22 cellular contexts compared by ENCODE assay signal in the genomic region with DNA sequence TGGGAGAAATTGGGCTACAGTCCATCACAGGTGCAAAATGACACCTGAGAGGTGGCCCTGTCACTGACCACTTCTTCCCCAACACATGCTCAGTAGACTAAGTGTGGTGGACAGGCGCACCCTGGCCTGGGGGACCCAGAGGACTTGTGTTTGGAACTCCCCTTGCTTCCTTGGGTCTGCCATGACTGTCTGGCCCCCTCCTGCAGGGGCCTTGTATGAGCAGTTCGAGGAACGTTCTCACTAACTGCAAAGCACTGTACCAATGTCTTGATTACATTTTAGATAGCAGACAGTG. TPM values are rescaled to one million over a fixed set of nuclear protein-coding genes. Genes with fewer than 3 reads are reported as not detected.
DNase-seq lines count a peak whose midpoint lies in the region; ATAC-seq, FAIRE-seq and TF ChIP-seq lines count a peak whose summit lies in the region.
"Had no signal": no experiment of that assay in that cellular context is flagged by ENCODE, and none has a peak within 500 bp of the region (broad histone marks: within the 10 kb centered on the region; RNA-seq: fewer than 3 reads in every experiment).

No MANE protein-coding gene starts in this region.

- H2BK5ac ChIP-seq in neuronal stem cell (ENCODE audit: low read length) = no peak overlapping the region

- no peaks in the 10 kb centered on the region for H3K4me1 ChIP-seq in astrocyte (ENCODE audit: insufficient read depth, low read length)
- H3K4me1 ChIP-seq in neuronal stem cell (ENCODE audit: control insufficient read depth in 2 of 2, insufficient read depth in 1 of 2, low read depth in 1 of 2, low read length in 2 of 2) = no peaks in the 10 kb centered on the region
- H3K4me1 ChIP-seq in prostate gland (replicated peaks) = no peaks in the 10 kb centered on the region

- no peak overlapping the region for H3K4ac ChIP-seq in neuronal stem cell (ENCODE audit: low read length)

- no peak overlapping the region for H3K23ac ChIP-seq in neuronal stem cell (ENCODE audit: low read depth, low read length, poor library complexity)

- H2BK12ac ChIP-seq in neuronal stem cell (ENCODE audit: low read length) = no peak overlapping the region

- peaks cover 3% of the 10 kb centered on the region for H3K9me3 Mint-ChIP-seq in astrocyte (ENCODE audit: unreplicated experiment)
- H3K9me3 Mint-ChIP-seq in natural killer cell treated with Interleukin-12 subunit alpha and Interleukin-12 subunit beta and Interleukin-15 and Interleukin-18, amount 100 ng/mL, for 72 hours = no peaks in the 10 kb centered on the region
- H3K9me3 Mint-ChIP-seq: CD4-positive, alpha-beta memory T cell; H9 had no signal

- FAIRE-seq in astrocyte (lab: Jason Lieb, UNC) = no peak
- FAIRE-seq: GM12892 had no signal

- H3K4me3 ChIP-seq in astrocyte (ENCODE audit: insufficient read depth, low read depth, low read length) = no peak overlapping the region
- H3K4me3 ChIP-seq in neuronal stem cell (ENCODE audit: low read length in 2 of 2) = no peak overlapping the region
- no peak overlapping the region for H3K4me3 ChIP-seq in prostate gland
- H3K4me3 ChIP-seq: GM23338 had no signal

- H3K27ac Mint-ChIP-seq in astrocyte (ENCODE audit: unreplicated experiment) = peak overlapping the region; percentile 91
- no peak overlapping the region for H3K27ac Mint-ChIP-seq in natural killer cell treated with Interleukin-12 subunit alpha and Interleukin-12 subunit beta and Interleukin-15 and Interleukin-18, amount 100 ng/mL, for 72 hours
- H3K27ac Mint-ChIP-seq: CD4-positive, alpha-beta memory T cell; GM23338; H9 had no signal

- H3K36me3 ChIP-seq in astrocyte (ENCODE audit: insufficient read depth, low read length) = no peaks in the 10 kb centered on the region
- H3K36me3 ChIP-seq in neuronal stem cell (replicated peaks in 1 of 2; ENCODE audit: control insufficient read depth in 2 of 2, insufficient read depth in 2 of 2, low read length in 2 of 2) = no peaks in the 10 kb centered on the region
- H3K36me3 ChIP-seq in prostate gland = no peaks in the 10 kb centered on the region

- ATAC-seq in natural killer cell treated with Interleukin-12 subunit alpha and Interleukin-12 subunit beta and Interleukin-15 and Interleukin-18, amount 100 ng/mL, for 72 hours = no peak
- ATAC-seq: GM23338, HCT116 had no signal

- H3K27ac ChIP-seq in astrocyte (ENCODE audit: low read depth, low read length) (no peak overlapping the region), neuronal stem cell (replicated peaks; ENCODE audit: low read length) (no peak overlapping the region), prostate gland (no peak overlapping the region)

- H3K4me1 Mint-ChIP-seq in astrocyte (ENCODE audit: low read depth, unreplicated experiment) = peaks cover 6% of the 10 kb centered on the region
- no peaks in the 10 kb centered on the region for H3K4me1 Mint-ChIP-seq in natural killer cell treated with Interleukin-12 subunit alpha and Interleukin-12 subunit beta and Interleukin-15 and Interleukin-18, amount 100 ng/mL, for 72 hours (ENCODE audit: low read depth in 2 of 2)
- H3K4me1 Mint-ChIP-seq: CD4-positive, alpha-beta memory T cell had no signal

- H3K36me3 Mint-ChIP-seq in astrocyte (ENCODE audit: low read depth, unreplicated experiment) = no peaks in the 10 kb centered on the region
- no peaks in the 10 kb centered on the region for H3K36me3 Mint-ChIP-seq in natural killer cell treated with Interleukin-12 subunit alpha and Interleukin-12 subunit beta and Interleukin-15 and Interleukin-18, amount 100 ng/mL, for 72 hours
- H3K36me3 Mint-ChIP-seq: CD4-positive, alpha-beta memory T cell had no signal

- no peak overlapping the region for H3K4me2 ChIP-seq in astrocyte (ENCODE audit: low read length)
- H3K4me2 ChIP-seq in neuronal stem cell (ENCODE audit: insufficient read depth, low read length, poor library complexity, severe bottlenecking) = no peak overlapping the region
- H3K4me2 ChIP-seq: GM23338 had no signal

- TF ChIP-seq CTCF in astrocyte (IDR thresholded peaks at IDR 0.05; ENCODE audit: insufficient read depth, low read depth, low read length) (no peak), prostate gland (IDR thresholded peaks at IDR 0.05) (no peak), GM10266 (IDR thresholded peaks at IDR 0.05; ENCODE audit: control insufficient read depth, insufficient read depth, low read depth, missing control alignments) (no peak), GM20000 (IDR thresholded peaks at IDR 0.05; ENCODE audit: extremely low read depth, missing control alignments) (no peak)

- H4K8ac ChIP-seq in neuronal stem cell (ENCODE audit: low read depth, low read length) = no peak overlapping the region

- no peaks in the 10 kb centered on the region for H3K79me2 ChIP-seq in astrocyte (ENCODE audit: insufficient read depth, low read length)

- peaks cover 58% of the 10 kb centered on the region for H3K27me3 ChIP-seq in astrocyte (ENCODE audit: insufficient read depth, low read length)
- H3K27me3 ChIP-seq in neuronal stem cell (ENCODE audit: control insufficient read depth in 3 of 3, insufficient read depth in 3 of 3, low read depth in 1 of 3, low read length in 3 of 3) = peaks cover 0 to 49% (median 0%) of the 10 kb centered on the region in 3 experiments
- no peaks in the 10 kb centered on the region for H3K27me3 ChIP-seq in prostate gland (replicated peaks; ENCODE audit: insufficient read depth)

- no peak overlapping the region for H3K9ac ChIP-seq in astrocyte (ENCODE audit: low read length)
- no peak overlapping the region for H3K9ac ChIP-seq in neuronal stem cell (ENCODE audit: low read depth, low read length, poor library complexity)

- H3K18ac ChIP-seq in neuronal stem cell (ENCODE audit: low read length) = peak overlapping the region; percentile 21

- H2BK120ac ChIP-seq in neuronal stem cell (ENCODE audit: low read depth, low read length) = no peak overlapping the region

- intact Hi-C loops in prostate gland (cut with DNase I) = no loop called here

- TF ChIP-seq POLR2A in prostate gland (IDR thresholded peaks at IDR 0.05) = no peak

- DNase-seq in astrocyte (ENCODE audit: low read depth) = no peak
- DNase-seq in natural killer cell treated with Interleukin-12 subunit alpha and Interleukin-12 subunit beta and Interleukin-15 and Interleukin-18, amount 100 ng/mL, for 72 hours (ENCODE audit: low spot score) = peak; percentile 22
- DNase-seq in neuronal stem cell (ENCODE audit: low spot score) = no peak
- DNase-seq in prostate gland (ENCODE audit: low spot score) = no peak
- no peak for DNase-seq in GM10266 (ENCODE audit: extremely low spot score)
- DNase-seq in GM20000 (ENCODE audit: low spot score) = no peak
- DNase-seq: C1 segment of cervical spinal cord; Calu3; CD4-positive, alpha-beta memory T cell; DMS53; DMS79 treated with DMSO at 0.1 percent for 48 hours; GF-D8; H9 had no signal

- no CpG with 5 or more reads among the region's 3 CpGs for WGBS in neuronal stem cell (ENCODE audit: extremely low coverage in 2 of 2, insufficient read length in 2 of 2, insufficient replicate concordance in 1 of 2), 2 donors
- 68% methylated on average over 3 of the region's 3 CpGs for WGBS in prostate gland

- no peak overlapping the region for H2AFZ ChIP-seq in astrocyte (ENCODE audit: low read depth, low read length)
- no peak overlapping the region for H2AFZ ChIP-seq in neuronal stem cell (ENCODE audit: low read length)
- H2AFZ ChIP-seq: GM23338 had no signal

- no peak overlapping the region for H2BK15ac ChIP-seq in neuronal stem cell (ENCODE audit: low read length)

- H3K9me3 ChIP-seq in astrocyte (ENCODE audit: insufficient read depth, low read depth, low read length) = no peaks in the 10 kb centered on the region
- no peaks in the 10 kb centered on the region for H3K9me3 ChIP-seq in neuronal stem cell (replicated peaks in 1 of 2; ENCODE audit: control insufficient read depth in 2 of 2, insufficient read depth in 1 of 2, low read depth in 1 of 2, low read length in 2 of 2)
- H3K9me3 ChIP-seq in prostate gland = no peaks in the 10 kb centered on the region

- no peak overlapping the region for H4K91ac ChIP-seq in neuronal stem cell (ENCODE audit: low read depth, low read length, poor library complexity)

- H3K27me3 Mint-ChIP-seq in astrocyte (ENCODE audit: low read depth, unreplicated experiment) = peaks cover 65% of the 10 kb centered on the region
- H3K27me3 Mint-ChIP-seq in natural killer cell treated with Interleukin-12 subunit alpha and Interleukin-12 subunit beta and Interleukin-15 and Interleukin-18, amount 100 ng/mL, for 72 hours = peaks cover 17 to 19% of the 10 kb centered on the region in 2 donors

- no peaks in the 10 kb centered on the region for H4K20me1 ChIP-seq in astrocyte (ENCODE audit: insufficient read depth, low read length)

- no peak overlapping the region for H3K14ac ChIP-seq in neuronal stem cell (ENCODE audit: low read length)

- H3K79me1 ChIP-seq in neuronal stem cell (ENCODE audit: low read depth, low read length) = no peaks in the 10 kb centered on the region

- H3K4me3 Mint-ChIP-seq in astrocyte (ENCODE audit: unreplicated experiment) = no peak overlapping the region
- no peak overlapping the region for H3K4me3 Mint-ChIP-seq in natural killer cell treated with Interleukin-12 subunit alpha and Interleukin-12 subunit beta and Interleukin-15 and Interleukin-18, amount 100 ng/mL, for 72 hours
- H3K4me3 Mint-ChIP-seq: CD4-positive, alpha-beta memory T cell; GM23338; H9 had no signal

- H2AK5ac ChIP-seq in neuronal stem cell (ENCODE audit: low read depth, low read length) = no peak overlapping the region

RNA-seq across cellular contexts. Expression of gene PCK1, which starts 4.0 kb away (rescaled TPM):
- not detected in 2 replicates for total RNA-seq in astrocyte
- total RNA-seq in natural killer cell treated with Interleukin-12 subunit alpha and Interleukin-12 subunit beta and Interleukin-15 and Interleukin-18, amount 100 ng/mL, for 72 hours = not detected
- not detected for polyA plus RNA-seq in neuronal stem cell (2013, experiment 1 of 2)
- polyA plus RNA-seq in neuronal stem cell (2013, experiment 2 of 2) = not detected
- total RNA-seq in prostate gland = under 1 TPM in 1 of 2 donors, not detected in 1; 0.68 TPM
- total RNA-seq: A172; A673; CD4-positive, alpha-beta memory T cell; Daoy; G401; GM23338; H9 had no signal
- polyA plus RNA-seq: BJ; CD4-positive, alpha-beta memory T cell; GM23338 had no signal

RNA-seq across cellular contexts. Expression of gene CTCFL, which starts 32.0 kb away (rescaled TPM):
- total RNA-seq in astrocyte (not detected in 2 replicates), prostate gland (10 to 100 TPM in 1 of 2 donors, not detected in 1; 10.8 TPM)
- not detected for total RNA-seq in natural killer cell treated with Interleukin-12 subunit alpha and Interleukin-12 subunit beta and Interleukin-15 and Interleukin-18, amount 100 ng/mL, for 72 hours
- 0.14 TPM for polyA plus RNA-seq in neuronal stem cell (2013, experiment 1 of 2)
- 0.19 TPM for polyA plus RNA-seq in neuronal stem cell (2013, experiment 2 of 2)
- total RNA-seq: A172; Calu3; CD4-positive, alpha-beta memory T cell; H4 had no signal
- polyA plus RNA-seq: BJ; CD4-positive, alpha-beta memory T cell had no signal
